Comparison of ENCODE assay signal across 37 cellular contexts in the genomic region with DNA sequence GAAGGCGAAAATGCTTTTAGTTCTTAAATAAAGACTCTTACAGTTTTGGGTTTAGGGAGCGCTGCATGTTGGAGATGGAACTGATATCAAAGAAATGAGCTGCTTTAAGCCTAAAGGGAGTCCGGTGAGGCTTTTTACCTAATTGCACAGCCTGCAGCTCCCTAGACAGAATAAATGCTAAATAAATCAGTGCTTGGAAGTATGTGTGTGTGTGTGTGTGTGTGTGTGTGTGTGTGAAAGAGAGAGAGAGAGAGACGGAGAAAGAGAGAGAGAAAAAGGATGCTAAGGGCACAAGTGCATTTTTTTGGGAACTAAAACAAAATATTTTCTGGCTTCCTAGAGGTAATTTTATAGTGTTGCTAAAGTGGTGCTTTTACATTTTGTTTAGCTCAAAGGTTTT.
DNase-seq lines count a peak whose midpoint lies in the region; ATAC-seq, FAIRE-seq and TF ChIP-seq lines count a peak whose summit lies in the region.
"Had no signal": no experiment of that assay in that cellular context is flagged by ENCODE, and none has a peak within 500 bp of the region (broad histone marks: within the 10 kb centered on the region; RNA-seq: fewer than 3 reads in every experiment).

No MANE protein-coding gene starts in this region.

- no peaks in the 10 kb centered on the region for H3K9me3 ChIP-seq in IMR-90 (ENCODE audit: control insufficient read depth, insufficient read depth, low read length)
- H3K9me3 ChIP-seq in K562 (replicated peaks; ENCODE audit: control insufficient read depth, insufficient read depth, low read depth, low read length) = no peaks in the 10 kb centered on the region
- no peaks in the 10 kb centered on the region for H3K9me3 ChIP-seq in H1 (ENCODE audit: insufficient read depth in 2 of 2, low read depth in 1 of 2, low read length in 1 of 2)
- no peaks in the 10 kb centered on the region for H3K9me3 ChIP-seq in Karpas-422 (ENCODE audit: low read length)
- H3K9me3 ChIP-seq: A549, BE2C, Caco-2 had no signal

- no CpG with 5 or more reads among the region's 4 CpGs for WGBS in IMR-90 (ENCODE audit: extremely low coverage in 2 of 2, insufficient read length in 1 of 2), 2 experiments
- 7% methylated on average over 4 of the region's 4 CpGs for WGBS in K562 (ENCODE audit: insufficient coverage, low coverage, missing lambda C conversion rate)
- 82% methylated on average over 4 of the region's 4 CpGs; no CpG with 5 or more reads in 1 of the 2 experiments for WGBS in H1 (ENCODE audit: extremely low coverage in 1 of 2, insufficient coverage in 1 of 2, insufficient read length in 1 of 2, insufficient replicate concordance in 2 of 2, low coverage in 1 of 2, low lambda C conversion rate in 2 of 2, missing lambda C conversion rate in 1 of 2), 2 experiments

- H2AFZ ChIP-seq in GM23338 (no peak overlapping the region), IMR-90 (replicated peaks; ENCODE audit: low read length, poor library complexity) (no peak overlapping the region), K562 (ENCODE audit: low read depth, low read length) (no peak overlapping the region), H1 (ENCODE audit: low read length) (no peak overlapping the region), Karpas-422 (ENCODE audit: low read length) (no peak overlapping the region)

- H2AK5ac ChIP-seq in IMR-90 (ENCODE audit: low read depth, low read length) = no peak overlapping the region
- no peak overlapping the region for H2AK5ac ChIP-seq in H1 (ENCODE audit: low read depth, low read length)

- H3K4me3 Mint-ChIP-seq in GM23338 = no peak overlapping the region
- H3K4me3 Mint-ChIP-seq in activated CD8-positive, alpha-beta T cell treated with anti-CD3 and anti-CD28 coated beads, Interleukin-2, amount 10 ng/mL, durations not matched to agents 7 days and 5 days = no peak overlapping the region
- H3K4me3 Mint-ChIP-seq: B cell; CD14-positive monocyte; CD4-positive, alpha-beta memory T cell; CD4-positive, alpha-beta T cell; CD4-positive, CD25-positive, alpha-beta regulatory T cell; CD8-positive, alpha-beta memory T cell; CD8-positive, alpha-beta T cell had no signal

- H3K36me3 ChIP-seq in GM23338 (ENCODE audit: insufficient read depth) (no peaks in the 10 kb centered on the region), IMR-90 (ENCODE audit: control insufficient read depth, insufficient read depth, low read length) (no peaks in the 10 kb centered on the region), K562 (ENCODE audit: control insufficient read depth, insufficient read depth, low read length) (no peaks in the 10 kb centered on the region), H1 (ENCODE audit: control insufficient read depth in 2 of 4, insufficient read depth in 4 of 4, low read length in 3 of 4) (no peaks in the 10 kb centered on the region), Karpas-422 (ENCODE audit: insufficient read depth, low read length) (no peaks in the 10 kb centered on the region)
- H3K36me3 ChIP-seq: BE2C; BLaER1; BLaER1 treated with 17β-estradiol and CSF1 and Interleukin-3, amounts not matched to agents 10 nM and 100 nM had no signal

- in situ Hi-C loops in IMR-90 (cut with MboI; ENCODE audit: low sequenced_read_pairs) (no loop called here), K562 (cut with MboI) (no loop called here)

- H3K23ac ChIP-seq in IMR-90 (ENCODE audit: low read depth, low read length) = no peak overlapping the region
- H3K23ac ChIP-seq in H1 (ENCODE audit: insufficient read length) = no peak overlapping the region

- TF ChIP-seq POLR2A in IMR-90 (IDR thresholded peaks at IDR 0.05; ENCODE audit: low read depth, low read length) (no peak), K562 (conservative IDR thresholded peaks at IDR 0.05) (no peak), H1 (IDR thresholded peaks at IDR 0.05; ENCODE audit: control extremely low read depth in 1 of 2, low read depth in 2 of 2, low read length in 2 of 2) (no peak)

- FAIRE-seq in K562 (lab: Jason Lieb, UNC) = no peak
- FAIRE-seq in H1 (lab: Jason Lieb, UNC) = no peak
- FAIRE-seq: A204.1, A549, D721Med had no signal

- CTCF ChIA-PET in IMR-90 (lab: Yijun Ruan, JAX) (interaction anchor here (0.7 kb wide), 1 partner anchor 1178 kb away, joined by 3 read pairs; no protein-coding TSS in a partner anchor), K562 (lab: Yijun Ruan, JAX; ENCODE audit: low intra/inter-chr PET ratio) (no interaction called here), H1 (lab: Charles Lee; ENCODE audit: partially characterized antibody) (interaction anchor here (0.6 to 0.7 kb wide), 2 partner anchors 950 to 1137 kb away, joined by 3 read pairs; no protein-coding TSS in a partner anchor)
- CTCF ChIA-PET in activated CD8-positive, alpha-beta T cell treated with anti-CD3 and anti-CD28 coated beads, Interleukin-2, amount 10 ng/mL, durations not matched to agents 7 days and 5 days (lab: Charles Lee) = no interaction called here

- H4K8ac ChIP-seq in IMR-90 (ENCODE audit: low read depth in 2 of 2, low read length in 2 of 2) = no peak overlapping the region
- H4K8ac ChIP-seq in H1 (ENCODE audit: extremely low read depth, insufficient read depth, low read length) = no peak overlapping the region

- TF ChIP-seq RAD21 in IMR-90 (IDR thresholded peaks at IDR 0.05; ENCODE audit: low read length) = no peak
- TF ChIP-seq RAD21 in K562 (CRISPR knock-in tag; conservative IDR thresholded peaks at IDR 0.05 in 1 of 2, IDR thresholded peaks at IDR 0.05 in 1 of 2) = no peak
- no peak for TF ChIP-seq RAD21 in H1 (IDR thresholded peaks at IDR 0.05 in 1 of 2, conservative IDR thresholded peaks at IDR 0.05 in 1 of 2; ENCODE audit: low read depth in 2 of 2, low read length in 2 of 2)

- no peaks in the 10 kb centered on the region for H3K9me1 ChIP-seq in IMR-90 (ENCODE audit: insufficient read depth, low read length)
- H3K9me1 ChIP-seq in K562 (ENCODE audit: control insufficient read depth, insufficient read depth, low read length) = no peaks in the 10 kb centered on the region

- H4K5ac ChIP-seq in IMR-90 (ENCODE audit: low read depth, low read length) = no peak overlapping the region
- H4K5ac ChIP-seq in H1 (ENCODE audit: insufficient read length, low read depth, low read length) = no peak overlapping the region

- peak overlapping the region; percentile 45; the same call in 1 of the 2 replicates for H3K27ac Mint-ChIP-seq in GM23338
- no peak overlapping the region for H3K27ac Mint-ChIP-seq in activated CD8-positive, alpha-beta T cell treated with anti-CD3 and anti-CD28 coated beads, Interleukin-2, amount 10 ng/mL, durations not matched to agents 7 days and 5 days
- H3K27ac Mint-ChIP-seq: B cell; CD14-positive monocyte; CD4-positive, alpha-beta T cell; CD8-positive, alpha-beta memory T cell; CD8-positive, alpha-beta T cell had no signal

- H3K23me2 ChIP-seq in H1 (ENCODE audit: low read depth, low read length) = no peaks in the 10 kb centered on the region; the same call in 1 of the 2 replicates

- H3K56ac ChIP-seq in IMR-90 (ENCODE audit: extremely low read depth, insufficient read depth, low read length) (no peak overlapping the region), H1 (replicated peaks; ENCODE audit: insufficient read length, low read depth, low read length) (peak overlapping the region; percentile 72)

- H3K27me3 Mint-ChIP-seq in GM23338 (ENCODE audit: insufficient read depth, low read depth, poor library complexity) = peaks cover 2% of the 10 kb centered on the region
- H3K27me3 Mint-ChIP-seq in activated CD8-positive, alpha-beta T cell treated with anti-CD3 and anti-CD28 coated beads, Interleukin-2, amount 10 ng/mL, durations not matched to agents 7 days and 5 days (ENCODE audit: low read depth) = no peaks in the 10 kb centered on the region
- H3K27me3 Mint-ChIP-seq: B cell; CD4-positive, alpha-beta memory T cell; CD4-positive, alpha-beta T cell; CD4-positive, CD25-positive, alpha-beta regulatory T cell had no signal

- H3K79me1 ChIP-seq in IMR-90 (ENCODE audit: low read depth in 1 of 2, low read length in 2 of 2) (no peaks in the 10 kb centered on the region), H1 (ENCODE audit: low read depth, low read length) (no peaks in the 10 kb centered on the region)

- H3K9me2 ChIP-seq in GM23338 (ENCODE audit: insufficient read depth) (peaks cover 2% of the 10 kb centered on the region; the same call in 1 of the 2 replicates), Karpas-422 (replicated peaks; ENCODE audit: insufficient read depth, low read length) (no peaks in the 10 kb centered on the region)

- H2BK12ac ChIP-seq in H1 (ENCODE audit: low read depth, low read length) = no peak overlapping the region

- H3K4ac ChIP-seq in IMR-90 (ENCODE audit: low read depth, low read length) = no peak overlapping the region
- H3K4ac ChIP-seq in H1 (replicated peaks; ENCODE audit: insufficient read length, low read depth, low read length) = no peak overlapping the region

- peak overlapping the region; percentile 50 for H2BK5ac ChIP-seq in IMR-90 (ENCODE audit: low read depth, low read length, poor library complexity, severe bottlenecking)
- H2BK5ac ChIP-seq in H1 (ENCODE audit: low read depth, low read length) = no peak overlapping the region

- no peaks in the 10 kb centered on the region for H3F3A ChIP-seq in GM23338 (replicated peaks; ENCODE audit: low read depth)

- H4K91ac ChIP-seq in IMR-90 (ENCODE audit: insufficient read depth, low read depth, low read length) = no peak overlapping the region
- H4K91ac ChIP-seq in H1 (replicated peaks; ENCODE audit: insufficient read length, low read length) = no peak overlapping the region

- H3K4me1 ChIP-seq in GM23338 (ENCODE audit: insufficient read depth) (no peaks in the 10 kb centered on the region), IMR-90 (ENCODE audit: control insufficient read depth, insufficient read depth, low read length) (no peaks in the 10 kb centered on the region), K562 (replicated peaks in 1 of 2; ENCODE audit: control insufficient read depth in 2 of 2, insufficient read depth in 2 of 2, low read length in 2 of 2) (no peaks in the 10 kb centered on the region), H1 (replicated peaks in 1 of 4; ENCODE audit: control insufficient read depth in 3 of 4, insufficient read depth in 4 of 4, low read length in 3 of 4) (no peaks in the 10 kb centered on the region), Karpas-422 (ENCODE audit: low read length) (peaks cover 9% of the 10 kb centered on the region)
- H3K4me1 ChIP-seq: A549, BE2C, Caco-2 had no signal

- H3K27me3 ChIP-seq in GM23338 (ENCODE audit: insufficient read depth) (no peaks in the 10 kb centered on the region), IMR-90 (ENCODE audit: control insufficient read depth, insufficient read depth, low read length) (no peaks in the 10 kb centered on the region), K562 (ENCODE audit: control insufficient read depth in 2 of 2, insufficient read depth in 2 of 2, low read length in 2 of 2) (peaks cover 0 to 8% of the 10 kb centered on the region in 2 experiments; a peak in 1 of 5 replicates), H1 (replicated peaks in 1 of 4; ENCODE audit: control insufficient read depth in 3 of 4, extremely low read depth in 1 of 4, insufficient read depth in 3 of 4, low read length in 3 of 4) (no peaks in the 10 kb centered on the region), Karpas-422 (ENCODE audit: low read length) (no peaks in the 10 kb centered on the region)
- H3K27me3 ChIP-seq: BE2C; BLaER1; BLaER1 treated with 17β-estradiol and CSF1 and Interleukin-3, amounts not matched to agents 10 nM and 100 nM had no signal

- no peak for TF ChIP-seq CTCF in GM23338 (conservative IDR thresholded peaks at IDR 0.05; ENCODE audit: low read depth in 2 of 2)
- no peak for TF ChIP-seq CTCF in IMR-90 (conservative IDR thresholded peaks at IDR 0.05; ENCODE audit: low read depth, low read length)
- no peak for TF ChIP-seq CTCF in K562 (IDR thresholded peaks at IDR 0.05 in 2 of 3, conservative IDR thresholded peaks at IDR 0.05 in 1 of 3; ENCODE audit: insufficient read depth in 2 of 3, low read depth in 1 of 3, low read length in 3 of 3)
- TF ChIP-seq CTCF in H1 (IDR thresholded peaks at IDR 0.05; ENCODE audit: control extremely low read depth in 1 of 3, insufficient read depth in 1 of 3, low read depth in 1 of 3, low read length in 3 of 3) = no peak

- H2BK15ac ChIP-seq in IMR-90 (ENCODE audit: low read depth, low read length) = no peak overlapping the region
- no peak overlapping the region for H2BK15ac ChIP-seq in H1 (ENCODE audit: low read length)

- no peak for ATAC-seq in GM23338
- ATAC-seq in IMR-90 (ENCODE audit: low read depth) = no peak
- ATAC-seq in K562 = no peak
- ATAC-seq in activated CD8-positive, alpha-beta T cell treated with anti-CD3 and anti-CD28 coated beads, Interleukin-2, amount 10 ng/mL, durations not matched to agents 7 days and 5 days = no peak
- ATAC-seq: A549; CD8-positive, alpha-beta T cell had no signal

- H3K4me2 ChIP-seq in GM23338 = no peak overlapping the region
- H3K4me2 ChIP-seq in IMR-90 (ENCODE audit: low read depth, low read length) = no peak overlapping the region
- no peak overlapping the region for H3K4me2 ChIP-seq in K562 (ENCODE audit: insufficient read depth, low read length)
- no peak overlapping the region for H3K4me2 ChIP-seq in H1 (ENCODE audit: insufficient read depth in 1 of 2, low read depth in 2 of 2, low read length in 2 of 2)
- H3K4me2 ChIP-seq in Karpas-422 (ENCODE audit: low read depth, low read length, poor library complexity, severe bottlenecking) = no peak overlapping the region
- H3K4me2 ChIP-seq: A549, BLaER1 had no signal

- DNase-seq in GM23338 (ENCODE audit: low spot score) (no peak), IMR-90 (no peak), K562 (ENCODE audit: extremely low read depth in 1 of 4, low spot score in 3 of 4) (no peak), H1 (ENCODE audit: low read depth in 1 of 2, low spot score in 2 of 2) (no peak), Karpas-422 (no peak), T-helper 2 cell (no peak), NCI-H1092 (lab: John Stamatoyannopoulos, UW) (no peak)
- no peak for DNase-seq in activated CD8-positive, alpha-beta T cell treated with anti-CD3 and anti-CD28 coated beads, Interleukin-2, amount 10 ng/mL, durations not matched to agents 7 days and 5 days
- DNase-seq: 8988T; ACHN; AML-193; BE2C; C1 segment of cervical spinal cord; Caco-2; Calu3; CD4-positive, alpha-beta memory T cell; CD4-positive, alpha-beta T cell; CD4-positive, CD25-positive, alpha-beta regulatory T cell; CD8-positive, alpha-beta memory T cell; CD8-positive, alpha-beta T cell; COR-L47; DMS 273 treated with DMSO at 0.1 percent for 48 hours; DMS153; DMS53; DMS79; DMS79 treated with DMSO at 0.1 percent for 48 hours; DND-41; EL had no signal

- H3K4me1 Mint-ChIP-seq in GM23338 = no peaks in the 10 kb centered on the region
- H3K4me1 Mint-ChIP-seq in activated CD8-positive, alpha-beta T cell treated with anti-CD3 and anti-CD28 coated beads, Interleukin-2, amount 10 ng/mL, durations not matched to agents 7 days and 5 days (ENCODE audit: low read depth) = no peaks in the 10 kb centered on the region
- H3K4me1 Mint-ChIP-seq: CD14-positive monocyte; CD4-positive, CD25-positive, alpha-beta regulatory T cell; CD8-positive, alpha-beta memory T cell had no signal

- H2BK120ac ChIP-seq in IMR-90 (ENCODE audit: low read depth, low read length) (no peak overlapping the region), H1 (replicated peaks; ENCODE audit: low read depth, low read length) (no peak overlapping the region)

- POLR2A ChIA-PET in IMR-90 (lab: Charles Lee; ENCODE audit: unreplicated experiment) (no interaction called here), K562 (lab: Yijun Ruan, JAX) (interaction anchor here (1.1 kb wide), 1 partner anchor 14 kb away, joined by 4 read pairs; no protein-coding TSS in a partner anchor), H1 (lab: Charles Lee; ENCODE audit: partially characterized antibody) (no interaction called here)
- POLR2A ChIA-PET in activated CD8-positive, alpha-beta T cell treated with anti-CD3 and anti-CD28 coated beads, Interleukin-2, amount 10 ng/mL, durations not matched to agents 7 days and 5 days (lab: Charles Lee) = no interaction called here

- dilution Hi-C loops in IMR-90 (cut with HindIII; ENCODE audit: low sequenced_read_pairs, unreplicated experiment) = no loop called here

- H3K18ac ChIP-seq in IMR-90 (ENCODE audit: low read depth, low read length) (no peak overlapping the region), H1 (ENCODE audit: extremely low read depth, low read length) (no peak overlapping the region)

- H3K9ac ChIP-seq in IMR-90 (ENCODE audit: low read depth, low read length) (no peak overlapping the region), K562 (ENCODE audit: insufficient read depth in 1 of 2, low read depth in 2 of 2, low read length in 2 of 2) (no peak overlapping the region), H1 (replicated peaks in 1 of 4; ENCODE audit: extremely low read depth in 1 of 4, low read depth in 3 of 4, low read length in 3 of 4) (no peak overlapping the region), Karpas-422 (ENCODE audit: low read length) (no peak overlapping the region)
- H3K9ac ChIP-seq: BLaER1; BLaER1 treated with 17β-estradiol and CSF1 and Interleukin-3, amounts not matched to agents 10 nM and 100 nM had no signal

- no peak overlapping the region for H3K14ac ChIP-seq in IMR-90 (replicated peaks; ENCODE audit: low read depth, low read length)
- H3K14ac ChIP-seq in H1 (ENCODE audit: insufficient read length) = no peak overlapping the region

- H2AK9ac ChIP-seq in IMR-90 (replicated peaks; ENCODE audit: low read depth, low read length, poor library complexity) = no peak overlapping the region

- H3K79me2 ChIP-seq in GM23338 (replicated peaks; ENCODE audit: insufficient read depth) = no peaks in the 10 kb centered on the region
- H3K79me2 ChIP-seq in K562 (ENCODE audit: control insufficient read depth, insufficient read depth, low read length) = no peaks in the 10 kb centered on the region
- no peaks in the 10 kb centered on the region for H3K79me2 ChIP-seq in H1 (ENCODE audit: control insufficient read depth in 1 of 2, insufficient read depth in 2 of 2, low read length in 2 of 2)
- H3K79me2 ChIP-seq in Karpas-422 (ENCODE audit: low read length) = no peaks in the 10 kb centered on the region

- no peaks in the 10 kb centered on the region; the same call in 2 of the 3 replicates for H3K9me3 Mint-ChIP-seq in GM23338
- H3K9me3 Mint-ChIP-seq in activated CD8-positive, alpha-beta T cell treated with anti-CD3 and anti-CD28 coated beads, Interleukin-2, amount 10 ng/mL, durations not matched to agents 7 days and 5 days (ENCODE audit: insufficient read depth) = no peaks in the 10 kb centered on the region
- H3K9me3 Mint-ChIP-seq: CD4-positive, alpha-beta T cell; CD8-positive, alpha-beta T cell had no signal

- H4K20me1 ChIP-seq in GM23338 (replicated peaks; ENCODE audit: insufficient read depth) (no peaks in the 10 kb centered on the region), IMR-90 (ENCODE audit: insufficient read depth, low read length) (no peaks in the 10 kb centered on the region), K562 (replicated peaks; ENCODE audit: control insufficient read depth, insufficient read depth, low read length) (no peaks in the 10 kb centered on the region), H1 (replicated peaks in 1 of 2; ENCODE audit: control insufficient read depth in 1 of 2, insufficient read depth in 2 of 2, low read length in 2 of 2) (no peaks in the 10 kb centered on the region), Karpas-422 (ENCODE audit: insufficient read depth, low read depth, low read length) (no peaks in the 10 kb centered on the region)
- H4K20me1 ChIP-seq: BLaER1; BLaER1 treated with 17β-estradiol and CSF1 and Interleukin-3, amounts not matched to agents 10 nM and 100 nM had no signal

- intact Hi-C loops in IMR-90 (cut with micrococcal nuclease) (no loop called here), K562 (cut with micrococcal nuclease) (no loop called here)

- H3K4me3 ChIP-seq in GM23338 = no peak overlapping the region
- no peak overlapping the region for H3K4me3 ChIP-seq in IMR-90 (ENCODE audit: insufficient read depth, low read depth, low read length)
- H3K4me3 ChIP-seq in K562 = no peak overlapping the region
- H3K4me3 ChIP-seq in H1 (ENCODE audit: extremely low read depth in 1 of 4, insufficient read depth in 2 of 4, low read depth in 3 of 4, low read length in 4 of 4) = no peak overlapping the region
- no peak overlapping the region for H3K4me3 ChIP-seq in Karpas-422 (ENCODE audit: low read length)
- H3K4me3 ChIP-seq: A549; BLaER1; BLaER1 treated with 17β-estradiol and CSF1 and Interleukin-3, amounts not matched to agents 10 nM and 100 nM had no signal

- TF ChIP-seq EP300 in K562 (IDR thresholded peaks at IDR 0.05; ENCODE audit: low read length) (no peak), H1 (IDR thresholded peaks at IDR 0.05; ENCODE audit: borderline replicate concordance in 1 of 2, low read depth in 2 of 2, low read length in 2 of 2) (no peak)

- no peak overlapping the region for H2BK20ac ChIP-seq in IMR-90 (ENCODE audit: low read depth, low read length)
- H2BK20ac ChIP-seq in H1 (ENCODE audit: low read length) = no peak overlapping the region

- H3K27ac ChIP-seq in GM23338 (ENCODE audit: low read depth) = no peak overlapping the region
- no peak overlapping the region for H3K27ac ChIP-seq in IMR-90 (ENCODE audit: insufficient read depth, low read length)
- no peak overlapping the region for H3K27ac ChIP-seq in K562 (ENCODE audit: extremely low read depth, low read depth, low read length)
- no peak overlapping the region for H3K27ac ChIP-seq in H1 (ENCODE audit: low read depth, low read length)
- no peak overlapping the region for H3K27ac ChIP-seq in Karpas-422 (ENCODE audit: low read length)
- H3K27ac ChIP-seq: 22Rv1; A549; BLaER1 treated with 17β-estradiol and CSF1 and Interleukin-3, amounts not matched to agents 10 nM and 100 nM; C4-2B had no signal

- H3K36me3 Mint-ChIP-seq in GM23338 (ENCODE audit: low read depth) = no peaks in the 10 kb centered on the region
- no peaks in the 10 kb centered on the region for H3K36me3 Mint-ChIP-seq in activated CD8-positive, alpha-beta T cell treated with anti-CD3 and anti-CD28 coated beads, Interleukin-2, amount 10 ng/mL, durations not matched to agents 7 days and 5 days (ENCODE audit: low read depth)
- H3K36me3 Mint-ChIP-seq: CD14-positive monocyte; CD4-positive, alpha-beta memory T cell; CD4-positive, CD25-positive, alpha-beta regulatory T cell; CD8-positive, alpha-beta memory T cell; CD8-positive, alpha-beta T cell had no signal

- BruUV-seq in IMR-90 (replicated peaks; lab: Mats Ljungman, UMichigan) = no TSS peak
- BruUV-seq in K562 (replicated peaks; lab: Mats Ljungman, UMichigan) = no TSS peak

Comparison
In these comparisons a context has a peak if more than half of its experiments do, and no peak if none do; other contexts are left out.
1. CTCF ChIA-PET loops: an anchor here in IMR-90 (0.7 kb wide) and H1 (0.6 to 0.7 kb wide); none called in K562 and activated CD8-positive, alpha-beta T cell treated with anti-CD3 and anti-CD28 coated beads, Interleukin-2, amount 10 ng/mL, durations not matched to agents 7 days and 5 days.